Comparison of ENCODE assay signal across 2 cellular contexts in the genomic region with DNA sequence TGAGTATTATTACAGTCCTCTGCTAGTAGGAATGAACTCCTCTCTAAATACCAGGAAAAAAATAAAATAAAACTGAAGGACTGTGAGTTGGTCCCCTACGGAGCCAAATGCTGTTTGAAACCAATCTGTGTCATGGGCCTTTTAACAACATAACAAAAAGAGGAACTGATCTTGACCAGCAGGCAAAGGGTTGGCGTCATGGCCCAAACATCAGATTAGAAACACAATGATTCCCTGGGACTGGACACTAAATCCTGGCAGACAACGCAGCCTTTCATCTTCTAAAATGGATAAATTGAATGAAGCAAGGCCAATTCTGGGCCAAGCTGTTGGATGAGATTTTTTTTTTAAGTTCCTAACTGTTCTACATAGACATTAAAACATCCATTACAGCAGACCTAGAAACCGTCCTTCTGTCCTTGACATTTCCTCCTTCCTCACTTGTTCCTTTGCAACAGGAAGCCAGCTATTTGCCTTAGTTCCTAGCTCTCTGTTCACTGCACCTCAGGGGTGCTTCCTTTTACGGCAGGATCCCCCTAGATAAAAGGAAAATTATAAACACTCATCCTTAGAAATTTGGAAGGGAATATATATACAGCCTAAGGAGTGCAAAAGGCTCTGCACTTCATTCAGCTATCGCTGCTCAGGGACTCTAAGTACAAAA.
TF ChIP-seq lines count a peak whose summit lies in the region.

No MANE protein-coding gene starts in this region.

TF ChIP-seq in HepG2, 621 proteins besides CTCF, POLR2A, EP300 and RAD21:
- no peak for TF ChIP-seq SUZ12 (IDR thresholded peaks at IDR 0.05; ENCODE audit: low read depth, low read length)
- no peak for TF ChIP-seq ZNF768 (CRISPR knock-in tag; IDR thresholded peaks at IDR 0.05)
- no peak for TF ChIP-seq DNMT1 (CRISPR knock-in tag; IDR thresholded peaks at IDR 0.05)
- TF ChIP-seq, protein P1, sequence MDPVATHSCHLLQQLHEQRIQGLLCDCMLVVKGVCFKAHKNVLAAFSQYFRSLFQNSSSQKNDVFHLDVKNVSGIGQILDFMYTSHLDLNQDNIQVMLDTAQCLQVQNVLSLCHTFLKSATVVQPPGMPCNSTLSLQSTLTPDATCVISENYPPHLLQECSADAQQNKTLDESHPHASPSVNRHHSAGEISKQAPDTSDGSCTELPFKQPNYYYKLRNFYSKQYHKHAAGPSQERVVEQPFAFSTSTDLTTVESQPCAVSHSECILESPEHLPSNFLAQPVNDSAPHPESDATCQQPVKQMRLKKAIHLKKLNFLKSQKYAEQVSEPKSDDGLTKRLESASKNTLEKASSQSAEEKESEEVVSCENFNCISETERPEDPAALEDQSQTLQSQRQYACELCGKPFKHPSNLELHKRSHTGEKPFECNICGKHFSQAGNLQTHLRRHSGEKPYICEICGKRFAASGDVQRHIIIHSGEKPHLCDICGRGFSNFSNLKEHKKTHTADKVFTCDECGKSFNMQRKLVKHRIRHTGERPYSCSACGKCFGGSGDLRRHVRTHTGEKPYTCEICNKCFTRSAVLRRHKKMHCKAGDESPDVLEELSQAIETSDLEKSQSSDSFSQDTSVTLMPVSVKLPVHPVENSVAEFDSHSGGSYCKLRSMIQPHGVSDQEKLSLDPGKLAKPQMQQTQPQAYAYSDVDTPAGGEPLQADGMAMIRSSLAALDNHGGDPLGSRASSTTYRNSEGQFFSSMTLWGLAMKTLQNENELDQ (CRISPR knock-in tag; IDR thresholded peaks at IDR 0.05; ENCODE audit: borderline replicate concordance) = no peak
- TF ChIP-seq SAP130 (CRISPR knock-in tag; IDR thresholded peaks at IDR 0.05; ENCODE audit: low read depth) = no peak
TF ChIP-seq in HepG2: peak in this region for 0.

TF ChIP-seq in GM12878, 131 proteins besides CTCF, POLR2A, EP300 and RAD21:
- TF ChIP-seq SPI1 (IDR thresholded peaks at IDR 0.05; ENCODE audit: borderline replicate concordance, insufficient read depth, low read depth, low read length) (peak; percentile 95), EGR1 (IDR thresholded peaks at IDR 0.05; ENCODE audit: borderline replicate concordance in 1 of 2, low read depth in 2 of 2, low read length in 2 of 2) (no peak)
